1 cellular context compared by ENCODE assay signal in genomic region chr2:173094731-173095130, GRCh38.
TF ChIP-seq lines count a peak whose summit lies in the region.

No MANE protein-coding gene starts in this region.

TF ChIP-seq in IMR-90, 13 proteins besides CTCF, POLR2A, EP300 and RAD21 (continued from another document):
- TF ChIP-seq ELK1 (IDR thresholded peaks at IDR 0.05; ENCODE audit: borderline replicate concordance, low read depth, low read length) (no peak), RCOR1 (IDR thresholded peaks at IDR 0.05; ENCODE audit: insufficient replicate concordance, low read length) (no peak), NFE2L2 (IDR thresholded peaks at IDR 0.05; ENCODE audit: low read depth, low read length) (no peak)
